ENCODE assay signal across 8 cellular contexts in genomic region chr14:64388533-64389243, GRCh38. TPM values are rescaled to one million over a fixed set of nuclear protein-coding genes. Genes with fewer than 3 reads are reported as not detected.
DNase-seq lines count a peak whose midpoint lies in the region; ATAC-seq and TF ChIP-seq lines count a peak whose summit lies in the region.

No MANE protein-coding gene starts in this region.

- TF ChIP-seq POLR2A in stomach (IDR thresholded peaks at IDR 0.05), result no peak

- TF ChIP-seq EP300 in stomach (IDR thresholded peaks at IDR 0.05), result no peak

- TF ChIP-seq CTCF in RWPE2 (IDR thresholded peaks at IDR 0.05; ENCODE audit: poor library complexity, severe bottlenecking) (no peak), liver (IDR thresholded peaks at IDR 0.05; ENCODE audit: low read depth, low read length, missing input control) (no peak), stomach (IDR thresholded peaks at IDR 0.05) (no peak)

- H3K27ac ChIP-seq in RWPE2 (ENCODE audit: poor library complexity, severe bottlenecking) (peak overlapping the region; percentile 66), cingulate gyrus (ENCODE audit: low read depth, low read length) (peak overlapping the region; percentile 50), liver (ENCODE audit: low read depth in 1 of 2, low read length in 2 of 2) (peak overlapping the region; percentile 33 to 64), stomach (peak overlapping the region; percentile 82 to 92 (median 89))

- peak overlapping the region; percentile 55 for H3K4me3 ChIP-seq in RWPE2 (ENCODE audit: severe bottlenecking)
- H3K4me3 ChIP-seq in liver (ENCODE audit: low read depth in 1 of 3, low read length in 3 of 3), result peak overlapping the region; percentile 50 to 91 (median 89)
- H3K4me3 ChIP-seq in stomach, result peak overlapping the region; percentile 71 to 86 (median 82)

- peaks cover 11% of the 10 kb centered on the region for H3K4me1 ChIP-seq in RWPE2 (ENCODE audit: insufficient read depth, poor library complexity, severe bottlenecking)
- peaks cover 4 to 50% (median 35%) of the 10 kb centered on the region in 4 donors for H3K4me1 ChIP-seq in liver (ENCODE audit: control insufficient read depth in 4 of 4, insufficient read depth in 4 of 4, low read length in 3 of 4)
- H3K4me1 ChIP-seq in stomach, result peaks cover 15 to 34% (median 29%) of the 10 kb centered on the region in 4 donors

- TF ChIP-seq RAD21 in liver (IDR thresholded peaks at IDR 0.05), result no peak

- peak; percentile 81 for DNase-seq in NCI-H510A treated with DMSO at 0.1 percent for 48 hours (lab: John Stamatoyannopoulos, UW)
- DNase-seq in NCI-H510A (lab: John Stamatoyannopoulos, UW), result no peak
- no peak for DNase-seq in RWPE2 (ENCODE audit: low spot score)
- peak; percentile 38 for DNase-seq in stomach
- no peak for DNase-seq in AML-193 (lab: John Stamatoyannopoulos, UW)

- under 1% methylated on average over 18 of the region's 18 CpGs for WGBS in liver
- 0 to 2% (median 1%) methylated on average over 17 to 18 of the region's 18 CpGs for WGBS in stomach, 5 donors

- H3K9ac ChIP-seq in liver (ENCODE audit: low read depth in 1 of 2, low read length in 2 of 2), result peak overlapping the region; percentile 96 to 97

- peak; percentile 5 for ATAC-seq in HG03439 (IDR thresholded peaks at IDR 0.05; ENCODE audit: unreplicated experiment)
- ATAC-seq in RWPE2 (ENCODE audit: low read depth), result peak; percentile 4

- no peaks in the 10 kb centered on the region for H3K9me3 ChIP-seq in RWPE2 (ENCODE audit: severe bottlenecking)
- H3K9me3 ChIP-seq in liver (ENCODE audit: control insufficient read depth in 4 of 4, low read length in 3 of 4), result no peaks in the 10 kb centered on the region
- no peaks in the 10 kb centered on the region for H3K9me3 ChIP-seq in stomach

- intact Hi-C loops in stomach (cut with DNase I; ENCODE audit: low total_unique reads), result no loop called here

- H3K36me3 ChIP-seq in RWPE2 (ENCODE audit: low read depth) (peaks cover 41% of the 10 kb centered on the region), liver (ENCODE audit: control insufficient read depth in 4 of 4, insufficient read depth in 3 of 4, low read depth in 1 of 4, low read length in 3 of 4) (peaks cover 0 to 6% (median 2%) of the 10 kb centered on the region in 4 donors), stomach (peaks cover 0 to 14% (median 9%) of the 10 kb centered on the region in 4 donors)

- H3K27me3 ChIP-seq in RWPE2 (ENCODE audit: insufficient read depth, poor library complexity, severe bottlenecking) (no peaks in the 10 kb centered on the region), liver (ENCODE audit: control insufficient read depth in 4 of 4, insufficient read depth in 4 of 4, low read length in 3 of 4) (no peaks in the 10 kb centered on the region), stomach (no peaks in the 10 kb centered on the region)

TF ChIP-seq in liver, 16 proteins besides CTCF, POLR2A, EP300 and RAD21:
- no peak for TF ChIP-seq HNF4G (IDR thresholded peaks at IDR 0.05)
- no peak for TF ChIP-seq YY1 (IDR thresholded peaks at IDR 0.05)
- TF ChIP-seq TAF1 (conservative IDR thresholded peaks at IDR 0.05), result peak; percentile 0
- no peak for TF ChIP-seq ZBTB33 (IDR thresholded peaks at IDR 0.05)

RNA-seq across cellular contexts. Expression of gene MTHFD1, which starts 0.5 kb away (rescaled TPM):
- 100 to 1,000 TPM in 1 of 2 donors, 10 to 100 TPM in 1; 43.8 to 203 TPM for total RNA-seq in liver
- 100 to 1,000 TPM; 110 to 134 TPM for polyA plus RNA-seq in liver
- 10 to 100 TPM in 4 of 5 donors, 1 to 10 TPM in 1; 8.4 to 42.0 (median 31.9) TPM for total RNA-seq in stomach
- polyA plus RNA-seq in stomach, result 10 to 100 TPM; 13.3 to 29.7 (median 19.5) TPM

Comparison
In these comparisons a context has a peak if more than half of its experiments do, and no peak if none do; other contexts are left out.
1. DNase-seq: peak in NCI-H510A treated with DMSO at 0.1 percent for 48 hours (single experiment) and stomach (single experiment); none in NCI-H510A (single experiment), RWPE2 (single experiment) and AML-193 (0 of 2).
2. Peak in every context shown above with its lines, with median percentiles within 50 percentile points of each other: H3K27ac ChIP-seq and H3K4me3 ChIP-seq.